Comparison of ENCODE assay signal across 9 cellular contexts in the genomic region with DNA sequence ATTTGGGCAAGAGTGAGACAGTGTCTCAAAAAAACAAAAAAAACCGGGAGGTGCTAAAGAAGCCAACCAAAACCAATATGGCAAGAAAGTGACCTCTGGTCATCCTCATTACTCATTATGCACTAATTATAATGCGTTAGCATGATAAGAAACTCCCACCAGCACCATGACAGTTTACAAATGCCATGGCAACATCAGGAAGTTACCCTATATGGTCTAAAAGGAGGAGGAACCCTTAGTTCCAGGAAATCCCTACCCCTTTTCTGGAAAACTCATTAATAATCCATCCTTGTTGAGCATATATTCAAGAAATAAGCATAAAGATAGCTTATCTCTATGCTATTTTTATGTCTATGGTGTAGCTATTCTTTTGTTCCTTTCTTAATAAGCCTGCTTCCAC. TPM values are rescaled to one million over a fixed set of nuclear protein-coding genes. Genes with fewer than 3 reads are reported as not detected.
"Had no signal": no experiment of that assay in that cellular context is flagged by ENCODE, and none has a peak within 500 bp of the region (broad histone marks: within the 10 kb centered on the region; RNA-seq: fewer than 3 reads in every experiment).

No MANE protein-coding gene starts in this region.

- DNase-seq: IMR-90, KBM-7, KG1 had no signal

- H3K27ac ChIP-seq: HL-60, KMS-11 had no signal

- H3K4me3 Mint-ChIP-seq: IgD-negative memory B cell had no signal

- H3K4me2 ChIP-seq: KMS-11 had no signal

- H3K9ac ChIP-seq: KMS-11 had no signal

- H3K27ac Mint-ChIP-seq: IgD-negative memory B cell had no signal

- ATAC-seq: HepG2 had no signal

- FAIRE-seq: HepG2, HTR-8/SVneo had no signal

RNA-seq across cellular contexts. Expression of gene C6orf52, which starts 31.7 kb away (rescaled TPM):
- total RNA-seq: HT-29, IMR-90 had no signal
